Comparison of ENCODE assay signal across 13 cellular contexts in genomic region chr5:147303976-147304375, GRCh38.
DNase-seq lines count a peak whose midpoint lies in the region; ATAC-seq and TF ChIP-seq lines count a peak whose summit lies in the region.
"Had no signal": no experiment of that assay in that cellular context is flagged by ENCODE, and none has a peak within 500 bp of the region (broad histone marks: within the 10 kb centered on the region; RNA-seq: fewer than 3 reads in every experiment).

No MANE protein-coding gene starts in this region.

- no peaks in the 10 kb centered on the region for H4K20me1 ChIP-seq in MM.1S (ENCODE audit: insufficient read depth, low read length)

- H3K4me2 ChIP-seq in MM.1S (ENCODE audit: low read depth, low read length) = no peak overlapping the region

- no peak overlapping the region for H3K27ac ChIP-seq in right atrium auricular region
- H3K27ac ChIP-seq in MM.1S (ENCODE audit: low read length) = no peak overlapping the region
- H3K27ac ChIP-seq: sigmoid colon had no signal

- H2AFZ ChIP-seq in MM.1S (ENCODE audit: low read length) = no peak overlapping the region

- H3K9me3 ChIP-seq in right atrium auricular region (peaks cover 0 to 4% of the 10 kb centered on the region in 2 donors), adipocyte (ENCODE audit: control insufficient read depth, low read length) (peaks cover 8% of the 10 kb centered on the region), MM.1S (replicated peaks; ENCODE audit: insufficient read depth, low read length) (no peaks in the 10 kb centered on the region)
- H3K9me3 ChIP-seq: sigmoid colon had no signal

- H3F3A ChIP-seq in MM.1S (ENCODE audit: insufficient read depth, low read length) = no peaks in the 10 kb centered on the region

- H3K9me2 ChIP-seq in MM.1S (replicated peaks; ENCODE audit: insufficient read depth, low read length) = no peaks in the 10 kb centered on the region

- intact Hi-C loops in left cardiac atrium (cut with DNase I) = no loop called here
- intact Hi-C loops in activated naive CD4-positive, alpha-beta T cell treated with anti-CD3 and anti-CD28 coated beads for 36 hours (cut with micrococcal nuclease) = no loop called here

- no peak overlapping the region for H3K4me3 ChIP-seq in right atrium auricular region
- peak overlapping the region; percentile 30 for H3K4me3 ChIP-seq in adipocyte (ENCODE audit: low read length)
- no peak overlapping the region for H3K4me3 ChIP-seq in MM.1S (ENCODE audit: low read length)
- H3K4me3 ChIP-seq: sigmoid colon had no signal

- CTCF ChIA-PET in activated naive CD4-positive, alpha-beta T cell treated with anti-CD3 and anti-CD28 coated beads for 36 hours (lab: Charles Lee) = no interaction called here

- ATAC-seq in left cardiac atrium = peak; percentile 59 to 70
- ATAC-seq in HG03159 (IDR thresholded peaks at IDR 0.05; ENCODE audit: unreplicated experiment) = no peak
- ATAC-seq: activated CD4-positive, CD25-positive, alpha-beta regulatory T cell treated with anti-CD3 and anti-CD28 coated beads, Interleukin-2, amount 50 U/mL, for 24 hours had no signal

- DNase-seq in left cardiac atrium (no peak), right atrium auricular region (ENCODE audit: low spot score) (no peak), adipocyte (ENCODE audit: low read depth) (peak; percentile 71), iris pigment epithelial cell (ENCODE audit: low read depth) (peak; percentile 79), MM.1S (no peak)
- DNase-seq in activated naive CD8-positive, alpha-beta T cell treated with anti-CD3 and anti-CD28 coated beads for 36 hours = no peak
- no peak for DNase-seq in activated naive CD4-positive, alpha-beta T cell treated with anti-CD3 and anti-CD28 coated beads for 36 hours
- DNase-seq: erythroblast, sigmoid colon had no signal

- no peak for TF ChIP-seq CTCF in right atrium auricular region (IDR thresholded peaks at IDR 0.05)
- TF ChIP-seq CTCF in MM.1S (IDR thresholded peaks at IDR 0.05; ENCODE audit: low read length) = no peak

- H3K27me3 ChIP-seq in right atrium auricular region (no peaks in the 10 kb centered on the region), adipocyte (replicated peaks; ENCODE audit: control insufficient read depth, insufficient read depth, low read length) (no peaks in the 10 kb centered on the region), MM.1S (replicated peaks; ENCODE audit: insufficient read depth, low read length) (no peaks in the 10 kb centered on the region)
- H3K27me3 ChIP-seq: sigmoid colon had no signal

- peak overlapping the region; percentile 52 for H3K9ac ChIP-seq in adipocyte (ENCODE audit: low read length)
- no peak overlapping the region for H3K9ac ChIP-seq in MM.1S (ENCODE audit: low read length)

- H3K27me3 Mint-ChIP-seq in activated naive CD8-positive, alpha-beta T cell treated with anti-CD3 and anti-CD28 coated beads for 36 hours = no peaks in the 10 kb centered on the region
- H3K27me3 Mint-ChIP-seq in activated naive CD4-positive, alpha-beta T cell treated with anti-CD3 and anti-CD28 coated beads for 36 hours (ENCODE audit: low read depth) = no peaks in the 10 kb centered on the region
- H3K27me3 Mint-ChIP-seq: B cell, memory B cell had no signal

- H3K36me3 ChIP-seq in right atrium auricular region (no peaks in the 10 kb centered on the region), adipocyte (ENCODE audit: control insufficient read depth, insufficient read depth, low read length, severe bottlenecking) (no peaks in the 10 kb centered on the region), MM.1S (replicated peaks; ENCODE audit: insufficient read depth, low read length) (no peaks in the 10 kb centered on the region)
- H3K36me3 ChIP-seq: sigmoid colon had no signal

- no peaks in the 10 kb centered on the region for H3K36me3 Mint-ChIP-seq in activated naive CD8-positive, alpha-beta T cell treated with anti-CD3 and anti-CD28 coated beads for 36 hours
- H3K36me3 Mint-ChIP-seq in activated naive CD4-positive, alpha-beta T cell treated with anti-CD3 and anti-CD28 coated beads for 36 hours (ENCODE audit: low read depth) = no peaks in the 10 kb centered on the region
- H3K36me3 Mint-ChIP-seq: memory B cell had no signal

- no peak overlapping the region for H3K27ac Mint-ChIP-seq in activated naive CD8-positive, alpha-beta T cell treated with anti-CD3 and anti-CD28 coated beads for 36 hours
- H3K27ac Mint-ChIP-seq in activated naive CD4-positive, alpha-beta T cell treated with anti-CD3 and anti-CD28 coated beads for 36 hours = no peak overlapping the region
- H3K27ac Mint-ChIP-seq: B cell, memory B cell had no signal

- no peaks in the 10 kb centered on the region for H3K4me1 ChIP-seq in right atrium auricular region
- H3K4me1 ChIP-seq in adipocyte (ENCODE audit: control insufficient read depth, insufficient read depth, low read length) = peaks cover 21% of the 10 kb centered on the region
- H3K4me1 ChIP-seq in MM.1S (ENCODE audit: low read length) = no peaks in the 10 kb centered on the region
- H3K4me1 ChIP-seq: sigmoid colon had no signal

- H3K9me3 Mint-ChIP-seq in activated naive CD8-positive, alpha-beta T cell treated with anti-CD3 and anti-CD28 coated beads for 36 hours = peaks cover 2% of the 10 kb centered on the region
- peaks cover 2% of the 10 kb centered on the region for H3K9me3 Mint-ChIP-seq in activated naive CD4-positive, alpha-beta T cell treated with anti-CD3 and anti-CD28 coated beads for 36 hours

- no peak overlapping the region for H3K4me3 Mint-ChIP-seq in activated naive CD8-positive, alpha-beta T cell treated with anti-CD3 and anti-CD28 coated beads for 36 hours
- no peak overlapping the region for H3K4me3 Mint-ChIP-seq in activated naive CD4-positive, alpha-beta T cell treated with anti-CD3 and anti-CD28 coated beads for 36 hours
- H3K4me3 Mint-ChIP-seq: B cell, memory B cell had no signal

- no peaks in the 10 kb centered on the region for H3K79me2 ChIP-seq in MM.1S (ENCODE audit: low read length)

- no peaks in the 10 kb centered on the region for H3K4me1 Mint-ChIP-seq in activated naive CD8-positive, alpha-beta T cell treated with anti-CD3 and anti-CD28 coated beads for 36 hours
- H3K4me1 Mint-ChIP-seq in activated naive CD4-positive, alpha-beta T cell treated with anti-CD3 and anti-CD28 coated beads for 36 hours (ENCODE audit: low read depth) = no peaks in the 10 kb centered on the region
- H3K4me1 Mint-ChIP-seq: B cell, memory B cell had no signal

Comparison
In these comparisons a context has a peak if more than half of its experiments do, and no peak if none do; other contexts are left out.
1. DNase-seq: peak in adipocyte (single experiment) and iris pigment epithelial cell (single experiment); none in left cardiac atrium (single experiment), right atrium auricular region (single experiment), activated naive CD8-positive, alpha-beta T cell treated with anti-CD3 and anti-CD28 coated beads for 36 hours (single experiment), MM.1S (single experiment) and activated naive CD4-positive, alpha-beta T cell treated with anti-CD3 and anti-CD28 coated beads for 36 hours (single experiment).